Comparison of ENCODE assay signal across 20 cellular contexts in the genomic region with DNA sequence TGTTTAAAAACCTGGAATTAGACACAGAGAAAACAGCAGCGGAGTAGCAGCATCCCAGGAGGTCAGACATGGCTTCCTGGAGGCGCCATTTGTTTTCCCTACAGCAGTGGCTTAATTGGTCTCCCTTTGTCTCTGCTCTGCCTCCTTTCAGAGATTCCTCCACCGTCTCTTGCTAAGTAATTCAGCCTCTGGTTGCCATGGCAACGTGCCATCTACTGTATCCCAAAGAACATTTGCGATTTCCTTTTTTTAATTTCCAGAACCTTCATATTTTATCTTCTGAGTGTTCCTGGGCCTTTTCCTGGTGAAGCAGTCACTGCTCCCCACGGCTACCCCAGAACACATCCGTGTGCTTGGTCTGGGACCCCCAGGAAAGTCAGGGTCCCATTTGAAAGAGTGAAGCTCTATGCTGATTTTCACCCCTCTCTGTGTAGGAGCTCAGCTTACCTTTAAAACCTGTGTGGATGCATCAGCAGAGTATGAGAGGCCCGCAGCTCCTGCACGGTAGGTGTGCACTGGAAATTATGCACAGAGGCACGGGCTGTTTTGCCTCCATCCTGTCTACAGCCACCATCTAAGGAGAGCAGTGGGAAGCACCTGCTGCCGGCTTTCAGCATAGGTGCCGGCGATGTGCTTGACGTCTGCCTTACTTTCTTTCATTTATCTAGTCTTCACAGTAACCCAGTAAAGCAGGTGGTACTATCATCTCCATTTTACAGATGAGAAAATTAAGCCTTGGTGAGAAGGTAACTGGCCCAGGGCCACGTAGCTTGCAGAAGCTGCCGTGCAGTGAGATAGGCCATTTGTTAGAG.
DNase-seq lines count a peak whose midpoint lies in the region; ATAC-seq, FAIRE-seq and TF ChIP-seq lines count a peak whose summit lies in the region.
"Had no signal": no experiment of that assay in that cellular context is flagged by ENCODE, and none has a peak within 500 bp of the region (broad histone marks: within the 10 kb centered on the region; RNA-seq: fewer than 3 reads in every experiment).

No MANE protein-coding gene starts in this region.

- H3K36me3 ChIP-seq in SK-N-SH (replicated peaks in 1 of 2; ENCODE audit: control insufficient read depth in 1 of 2, insufficient read depth in 2 of 2, low read length in 1 of 2), result no peaks in the 10 kb centered on the region
- no peaks in the 10 kb centered on the region for H3K36me3 ChIP-seq in spleen
- H3K36me3 ChIP-seq: Peyer's patch, upper lobe of left lung had no signal

- H3K4me3 Mint-ChIP-seq in activated CD4-positive, alpha-beta T cell treated with anti-CD3 and anti-CD28 coated beads, Interleukin-2, amount 10 ng/mL, durations not matched to agents 24 days and 14 days, result no peak overlapping the region
- H3K4me3 Mint-ChIP-seq: activated CD4-positive, alpha-beta T cell treated with anti-CD3 and anti-CD28 coated beads, Interleukin-2, amount 10 ng/mL, durations not matched to agents 7 days and 5 days; activated naive CD4-positive, alpha-beta T cell treated with anti-CD3 and anti-CD28 coated beads, Interleukin-2, amount 50 U/mL, for 24 hours; activated T-cell treated with anti-CD3 and anti-CD28 coated beads, Interleukin-2, amount 50 U/mL, for 4 hours had no signal

- H3K27ac Mint-ChIP-seq in activated CD4-positive, alpha-beta T cell treated with anti-CD3 and anti-CD28 coated beads, Interleukin-2, amount 10 ng/mL, durations not matched to agents 24 days and 14 days, result no peak overlapping the region
- H3K27ac Mint-ChIP-seq: activated CD4-positive, alpha-beta T cell treated with anti-CD3 and anti-CD28 coated beads, Interleukin-2, amount 10 ng/mL, durations not matched to agents 7 days and 5 days; activated naive CD4-positive, alpha-beta T cell treated with anti-CD3 and anti-CD28 coated beads, Interleukin-2, amount 50 U/mL, for 24 hours had no signal

- DNase-seq in SK-N-SH, result peak; percentile 54
- no peak for DNase-seq in HTR-8/SVneo (ENCODE audit: insufficient read length, low spot score)
- peak; percentile 41 for DNase-seq in ecto neural progenitor cell (ENCODE audit: low spot score)
- peak; percentile 24 for DNase-seq in spleen
- DNase-seq in NCI-H446 treated with DMSO at 0.1 percent for 48 hours (lab: John Stamatoyannopoulos, UW), result no peak
- no peak for DNase-seq in activated CD4-positive, alpha-beta T cell treated with anti-CD3 and anti-CD28 coated beads, Interleukin-2, amount 10 ng/mL, durations not matched to agents 24 days and 14 days
- DNase-seq: activated CD4-positive, alpha-beta T cell treated with anti-CD3 and anti-CD28 coated beads, Interleukin-2, amount 10 ng/mL, durations not matched to agents 7 days and 5 days; activated T-cell treated with anti-CD3 and anti-CD28 coated beads, Interleukin-2, amount 50 U/mL, for 4 hours; DND-41; foreskin keratinocyte; KBM-7; NCI-H2081 treated with DMSO at 0.1 percent for 48 hours; Peyer's patch; retina; stimulated activated naive CD4-positive, alpha-beta T cell treated with Interleukin-2 at 50 U/mL for 16 hours; upper lobe of left lung had no signal

- no peak for TF ChIP-seq POLR2A in spleen (IDR thresholded peaks at IDR 0.05)

- H3K9me2 ChIP-seq in SK-N-SH, result no peaks in the 10 kb centered on the region

- no peaks in the 10 kb centered on the region for H4K20me1 ChIP-seq in SK-N-SH (ENCODE audit: insufficient read depth)

- no peak overlapping the region for H3K4me2 ChIP-seq in SK-N-SH

- no peak for TF ChIP-seq EP300 in SK-N-SH (IDR thresholded peaks at IDR 0.05; ENCODE audit: borderline replicate concordance in 1 of 2, low read depth in 1 of 2, low read length in 1 of 2)

- ATAC-seq in SK-N-SH treated with all-trans-retinoic acid at 6 μM for 48 hours (no peak), GM18858 (IDR thresholded peaks at IDR 0.05; ENCODE audit: unreplicated experiment) (no peak)
- ATAC-seq: activated T-cell treated with anti-CD3 and anti-CD28 coated beads, Interleukin-2, amount 50 U/mL, for 4 hours; foreskin keratinocyte had no signal

- TF ChIP-seq CTCF in SK-N-SH (IDR thresholded peaks at IDR 0.05), result no peak
- TF ChIP-seq CTCF in spleen (IDR thresholded peaks at IDR 0.05 in 8 of 11, conservative IDR thresholded peaks at IDR 0.05 in 3 of 11), result no peak

- no peaks in the 10 kb centered on the region for H3K27me3 Mint-ChIP-seq in activated CD4-positive, alpha-beta T cell treated with anti-CD3 and anti-CD28 coated beads, Interleukin-2, amount 10 ng/mL, durations not matched to agents 24 days and 14 days
- H3K27me3 Mint-ChIP-seq: activated CD4-positive, alpha-beta T cell treated with anti-CD3 and anti-CD28 coated beads, Interleukin-2, amount 10 ng/mL, durations not matched to agents 7 days and 5 days; activated naive CD4-positive, alpha-beta T cell treated with anti-CD3 and anti-CD28 coated beads, Interleukin-2, amount 50 U/mL, for 24 hours had no signal

- CTCF ChIA-PET in SK-N-SH (lab: Yijun Ruan, JAX), result interaction anchor here (1.4 to 2.8 kb wide), 2 partner anchors 11 to 39 kb away, joined by 4 to 10 read pairs; no protein-coding TSS in a partner anchor

- intact Hi-C loops in spleen (cut with DNase I; ENCODE audit: low total_unique reads), result no loop called here
- intact Hi-C loops in activated CD4-positive, alpha-beta T cell treated with anti-CD3 and anti-CD28 coated beads, Interleukin-2, amount 10 ng/mL, durations not matched to agents 24 days and 14 days (cut with micrococcal nuclease), result no loop called here

- no peaks in the 10 kb centered on the region for H3K9me3 Mint-ChIP-seq in activated CD4-positive, alpha-beta T cell treated with anti-CD3 and anti-CD28 coated beads, Interleukin-2, amount 10 ng/mL, durations not matched to agents 24 days and 14 days
- H3K9me3 Mint-ChIP-seq: activated CD4-positive, alpha-beta T cell treated with anti-CD3 and anti-CD28 coated beads, Interleukin-2, amount 10 ng/mL, durations not matched to agents 7 days and 5 days; activated naive CD4-positive, alpha-beta T cell treated with anti-CD3 and anti-CD28 coated beads, Interleukin-2, amount 50 U/mL, for 24 hours; activated T-cell treated with anti-CD3 and anti-CD28 coated beads, Interleukin-2, amount 50 U/mL, for 4 hours had no signal

- H3K27me3 ChIP-seq in SK-N-SH (ENCODE audit: insufficient read depth) (no peaks in the 10 kb centered on the region), spleen (replicated peaks in 1 of 7) (peaks cover 0 to 8% (median 0%) of the 10 kb centered on the region in 7 donors)
- H3K27me3 ChIP-seq: Peyer's patch, upper lobe of left lung had no signal

- H2AFZ ChIP-seq in SK-N-SH (ENCODE audit: low read depth), result no peak overlapping the region

- peaks cover 0 to 2% of the 10 kb centered on the region in 2 experiments; a peak in 1 of 4 replicates for H3K4me1 ChIP-seq in SK-N-SH (ENCODE audit: control insufficient read depth in 1 of 2, insufficient read depth in 2 of 2, low read depth in 1 of 2, low read length in 1 of 2)
- no peaks in the 10 kb centered on the region for H3K4me1 ChIP-seq in spleen
- H3K4me1 ChIP-seq: foreskin keratinocyte, Peyer's patch, upper lobe of left lung had no signal

- no peak overlapping the region for H3K9ac ChIP-seq in SK-N-SH

- FAIRE-seq in HTR-8/SVneo (lab: Jason Lieb, UNC), result peak; percentile 72
- FAIRE-seq: GM19239 had no signal

- no peaks in the 10 kb centered on the region for H3K4me1 Mint-ChIP-seq in activated CD4-positive, alpha-beta T cell treated with anti-CD3 and anti-CD28 coated beads, Interleukin-2, amount 10 ng/mL, durations not matched to agents 24 days and 14 days
- H3K4me1 Mint-ChIP-seq: activated CD4-positive, alpha-beta T cell treated with anti-CD3 and anti-CD28 coated beads, Interleukin-2, amount 10 ng/mL, durations not matched to agents 7 days and 5 days; activated naive CD4-positive, alpha-beta T cell treated with anti-CD3 and anti-CD28 coated beads, Interleukin-2, amount 50 U/mL, for 24 hours had no signal

- WGBS in SK-N-SH (ENCODE audit: low lambda C conversion rate), result 29% methylated on average over 12 of the region's 16 CpGs
- 82 to 88% (median 85%) methylated on average over 16 of the region's 16 CpGs for WGBS in spleen, 5 donors

- no peaks in the 10 kb centered on the region for H3K79me2 ChIP-seq in SK-N-SH (ENCODE audit: insufficient read depth)

- no peaks in the 10 kb centered on the region for H3K36me3 Mint-ChIP-seq in activated CD4-positive, alpha-beta T cell treated with anti-CD3 and anti-CD28 coated beads, Interleukin-2, amount 10 ng/mL, durations not matched to agents 24 days and 14 days (ENCODE audit: low read depth)
- H3K36me3 Mint-ChIP-seq: activated naive CD4-positive, alpha-beta T cell treated with anti-CD3 and anti-CD28 coated beads, Interleukin-2, amount 50 U/mL, for 24 hours had no signal

- H3K4me3 ChIP-seq in SK-N-SH (ENCODE audit: low read depth in 2 of 2, low read length in 1 of 2) (no peak overlapping the region), spleen (no peak overlapping the region)
- H3K4me3 ChIP-seq: Peyer's patch, upper lobe of left lung had no signal

- POLR2A ChIA-PET in SK-N-SH (lab: Yijun Ruan, JAX), result no interaction called here

- no peak overlapping the region; a peak in 1 of 4 replicates for H3K27ac ChIP-seq in SK-N-SH (ENCODE audit: low read depth in 2 of 2, low read length in 1 of 2)
- no peak overlapping the region for H3K27ac ChIP-seq in spleen
- H3K27ac ChIP-seq: foreskin keratinocyte, Peyer's patch, upper lobe of left lung had no signal

- H3K9me3 ChIP-seq in SK-N-SH (no peaks in the 10 kb centered on the region), spleen (no peaks in the 10 kb centered on the region)
- H3K9me3 ChIP-seq: Peyer's patch, upper lobe of left lung had no signal

- no peaks in the 10 kb centered on the region for H3F3A ChIP-seq in SK-N-SH (replicated peaks; ENCODE audit: insufficient read depth)

- no peak for TF ChIP-seq RAD21 in SK-N-SH (IDR thresholded peaks at IDR 0.05; ENCODE audit: low read length)

TF ChIP-seq in SK-N-SH, 30 proteins besides CTCF, POLR2A, EP300 and RAD21 (continues in another document):
- TF ChIP-seq, protein P1, sequence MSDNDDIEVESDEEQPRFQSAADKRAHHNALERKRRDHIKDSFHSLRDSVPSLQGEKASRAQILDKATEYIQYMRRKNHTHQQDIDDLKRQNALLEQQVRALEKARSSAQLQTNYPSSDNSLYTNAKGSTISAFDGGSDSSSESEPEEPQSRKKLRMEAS (IDR thresholded peaks at IDR 0.05; ENCODE audit: low read depth), result no peak
- no peak for TF ChIP-seq FOXM1 (IDR thresholded peaks at IDR 0.05; ENCODE audit: low read depth)
- TF ChIP-seq GABPA (IDR thresholded peaks at IDR 0.05; ENCODE audit: low read depth), result no peak
- TF ChIP-seq YY1 (IDR thresholded peaks at IDR 0.05; ENCODE audit: low read depth), result no peak
- TF ChIP-seq TAF1 (IDR thresholded peaks at IDR 0.05; ENCODE audit: borderline replicate concordance, low read depth, low read length), result no peak

TF ChIP-seq in SK-N-SH treated with all-trans-retinoic acid at 6 μM for 48 hours, 23 proteins besides CTCF, POLR2A, EP300 and RAD21 (continues in another document):
- no peak for TF ChIP-seq ESRRG (CRISPR knock-in tag; IDR thresholded peaks at IDR 0.05)
- TF ChIP-seq CSDC2 (CRISPR knock-in tag; IDR thresholded peaks at IDR 0.05), result no peak
- no peak for TF ChIP-seq TCF4 (CRISPR knock-in tag; IDR thresholded peaks at IDR 0.05; ENCODE audit: borderline replicate concordance)
- TF ChIP-seq PPARA (CRISPR knock-in tag; IDR thresholded peaks at IDR 0.05; ENCODE audit: borderline replicate concordance), result no peak
- no peak for TF ChIP-seq ZNF8 (CRISPR knock-in tag; IDR thresholded peaks at IDR 0.05)
- TF ChIP-seq ZFP30 (CRISPR knock-in tag; IDR thresholded peaks at IDR 0.05), result no peak
- TF ChIP-seq ARNTL (CRISPR knock-in tag; IDR thresholded peaks at IDR 0.05; ENCODE audit: borderline replicate concordance, low read depth), result no peak

Comparison
In these comparisons a context has a peak if more than half of its experiments do, and no peak if none do; other contexts are left out.
1. DNase-seq: peak in SK-N-SH (single experiment), ecto neural progenitor cell (single experiment) and spleen (single experiment); none in HTR-8/SVneo (single experiment), NCI-H446 treated with DMSO at 0.1 percent for 48 hours (single experiment) and activated CD4-positive, alpha-beta T cell treated with anti-CD3 and anti-CD28 coated beads, Interleukin-2, amount 10 ng/mL, durations not matched to agents 24 days and 14 days (single experiment).